21 cellular contexts compared by ENCODE assay signal in the genomic region with DNA sequence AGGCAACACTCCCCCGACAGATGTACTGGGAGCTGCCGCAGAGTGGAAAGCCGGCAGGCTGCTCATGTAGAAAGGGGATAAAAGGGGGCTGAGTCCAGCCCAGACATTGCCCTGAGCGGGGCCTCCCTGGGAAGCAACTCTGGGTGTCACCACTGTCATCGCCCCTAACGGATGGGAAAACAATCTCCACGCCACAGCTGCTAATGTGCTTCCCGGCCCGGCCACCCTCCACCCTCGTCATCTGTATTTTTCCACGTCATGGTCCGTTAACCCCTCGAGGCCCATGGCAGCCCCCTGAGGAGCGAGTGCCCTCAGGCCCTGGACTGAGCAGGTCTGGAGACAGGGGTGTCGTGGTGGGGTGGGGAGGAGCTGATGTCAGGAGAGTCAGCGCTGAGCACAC.
DNase-seq lines count a peak whose midpoint lies in the region; ATAC-seq, FAIRE-seq and TF ChIP-seq lines count a peak whose summit lies in the region.
"Had no signal": no experiment of that assay in that cellular context is flagged by ENCODE, and none has a peak within 500 bp of the region (broad histone marks: within the 10 kb centered on the region; RNA-seq: fewer than 3 reads in every experiment).

No MANE protein-coding gene starts in this region.

- H3K4me3 ChIP-seq in lower lobe of right lung, result no peak overlapping the region
- H3K4me3 ChIP-seq in sigmoid colon, result no peak overlapping the region
- H3K4me3 ChIP-seq: psoas muscle, skin epidermis had no signal

- H3K9me3 ChIP-seq in lower lobe of right lung (no peaks in the 10 kb centered on the region), sigmoid colon (no peaks in the 10 kb centered on the region)
- H3K9me3 ChIP-seq: psoas muscle had no signal

- H3K27ac ChIP-seq in lower lobe of right lung (no peak overlapping the region), sigmoid colon (no peak overlapping the region)
- H3K27ac ChIP-seq: psoas muscle, skin epidermis had no signal

- TF ChIP-seq EP300 in sigmoid colon (IDR thresholded peaks at IDR 0.05), result no peak

- TF ChIP-seq CTCF in natural killer cell (IDR thresholded peaks at IDR 0.05) (no peak), lower lobe of right lung (IDR thresholded peaks at IDR 0.05) (no peak), sigmoid colon (IDR thresholded peaks at IDR 0.05) (no peak)

- intact Hi-C loops in natural killer cell (cut with micrococcal nuclease), result no loop called here
- intact Hi-C loops in lower lobe of right lung (cut with DNase I), result no loop called here
- intact Hi-C loops in sigmoid colon (cut with DNase I), result no loop called here
- intact Hi-C loops in activated CD4-positive, alpha-beta T cell treated with anti-CD3 and anti-CD28 coated beads for 36 hours (cut with DNase I, micrococcal nuclease), result no loop called here

- no peak for TF ChIP-seq POLR2A in sigmoid colon (IDR thresholded peaks at IDR 0.05)

- no peaks in the 10 kb centered on the region for H3K9me3 Mint-ChIP-seq in natural killer cell
- H3K9me3 Mint-ChIP-seq in natural killer cell treated with Interleukin-12 subunit alpha and Interleukin-12 subunit beta and Interleukin-15 and Interleukin-18, amount 100 ng/mL, for 72 hours, result no peaks in the 10 kb centered on the region
- no peaks in the 10 kb centered on the region for H3K9me3 Mint-ChIP-seq in activated CD4-positive, alpha-beta T cell treated with anti-CD3 and anti-CD28 coated beads for 36 hours (ENCODE audit: low read depth)
- H3K9me3 Mint-ChIP-seq: activated T-cell treated with anti-CD3 and anti-CD28 coated beads, Interleukin-2, amount 50 U/mL, for 4 hours; CD8-positive, alpha-beta T cell had no signal

- H3K4me1 ChIP-seq in lower lobe of right lung (no peaks in the 10 kb centered on the region), sigmoid colon (no peaks in the 10 kb centered on the region)
- H3K4me1 ChIP-seq: psoas muscle had no signal

- 58 to 66% methylated on average over 16 of the region's 16 CpGs for WGBS in sigmoid colon, 2 donors

- no peak for FAIRE-seq in urothelium cell line (lab: Jason Lieb, UNC)
- FAIRE-seq: GM12891 had no signal

- no peaks in the 10 kb centered on the region for H3K4me1 Mint-ChIP-seq in natural killer cell
- no peaks in the 10 kb centered on the region for H3K4me1 Mint-ChIP-seq in natural killer cell treated with Interleukin-12 subunit alpha and Interleukin-12 subunit beta and Interleukin-15 and Interleukin-18, amount 100 ng/mL, for 72 hours (ENCODE audit: low read depth in 2 of 2)
- H3K4me1 Mint-ChIP-seq in activated CD4-positive, alpha-beta T cell treated with anti-CD3 and anti-CD28 coated beads for 36 hours, result no peaks in the 10 kb centered on the region
- H3K4me1 Mint-ChIP-seq: B cell had no signal

- no peak overlapping the region for H3K4me3 Mint-ChIP-seq in natural killer cell
- H3K4me3 Mint-ChIP-seq in natural killer cell treated with Interleukin-12 subunit alpha and Interleukin-12 subunit beta and Interleukin-15 and Interleukin-18, amount 100 ng/mL, for 72 hours, result no peak overlapping the region
- no peak overlapping the region for H3K4me3 Mint-ChIP-seq in activated CD4-positive, alpha-beta T cell treated with anti-CD3 and anti-CD28 coated beads for 36 hours
- H3K4me3 Mint-ChIP-seq: activated T-cell treated with anti-CD3 and anti-CD28 coated beads, Interleukin-2, amount 50 U/mL, for 4 hours; B cell; CD8-positive, alpha-beta T cell had no signal

- CTCF ChIA-PET in activated CD4-positive, alpha-beta T cell treated with anti-CD3 and anti-CD28 coated beads for 36 hours (lab: Charles Lee), result no interaction called here
- CTCF ChIA-PET in HEK293T (lab: Yijun Ruan, JAX), result no interaction called here

- DNase-seq in natural killer cell (peak; percentile 11), lower lobe of right lung (peak; percentile 31), sigmoid colon (peak; percentile 46), urothelium cell line (ENCODE audit: low spot score) (no peak), NCI-H2029 treated with DMSO at 0.1 percent for 48 hours (lab: John Stamatoyannopoulos, UW) (no peak), HEK293T (ENCODE audit: extremely low spot score) (no peak)
- no peak for DNase-seq in natural killer cell treated with Interleukin-12 subunit alpha and Interleukin-12 subunit beta and Interleukin-15 and Interleukin-18, amount 100 ng/mL, for 72 hours (ENCODE audit: low spot score)
- DNase-seq in activated CD4-positive, alpha-beta T cell treated with anti-CD3 and anti-CD28 coated beads for 36 hours, result no peak
- DNase-seq: activated CD4-positive, alpha-beta T cell treated with anti-CD3 and anti-CD28 coated beads for 48 hours; activated naive CD4-positive, alpha-beta T cell; activated T-cell treated with anti-CD3 and anti-CD28 coated beads, Interleukin-2, amount 50 U/mL, for 4 hours; CD8-positive, alpha-beta T cell; NCI-H1417 treated with DMSO at 0.1 percent for 48 hours; NCI-H2107; NCI-H446 treated with DMSO at 0.1 percent for 48 hours; stimulated activated CD4-positive, alpha-beta T cell treated with anti-CD3 and anti-CD28 coated beads, Interleukin-1b, Interleukin-23, amount 100 ng/mL, for 48 hours; substantia nigra had no signal

- POLR2A ChIA-PET in activated CD4-positive, alpha-beta T cell treated with anti-CD3 and anti-CD28 coated beads for 36 hours (lab: Charles Lee), result no interaction called here
- POLR2A ChIA-PET in HEK293T (lab: Yijun Ruan, JAX), result no interaction called here

- no peak overlapping the region for H3K27ac Mint-ChIP-seq in natural killer cell
- H3K27ac Mint-ChIP-seq in natural killer cell treated with Interleukin-12 subunit alpha and Interleukin-12 subunit beta and Interleukin-15 and Interleukin-18, amount 100 ng/mL, for 72 hours, result no peak overlapping the region
- H3K27ac Mint-ChIP-seq in activated CD4-positive, alpha-beta T cell treated with anti-CD3 and anti-CD28 coated beads for 36 hours, result no peak overlapping the region
- H3K27ac Mint-ChIP-seq: B cell; CD8-positive, alpha-beta T cell had no signal

- no peaks in the 10 kb centered on the region for H3K36me3 ChIP-seq in lower lobe of right lung
- no peaks in the 10 kb centered on the region for H3K36me3 ChIP-seq in sigmoid colon

- ATAC-seq in natural killer cell (no peak), lower lobe of right lung (peak in 1 of 2 donors; percentile 7)
- ATAC-seq in natural killer cell treated with Interleukin-12 subunit alpha and Interleukin-12 subunit beta and Interleukin-15 and Interleukin-18, amount 100 ng/mL, for 72 hours, result no peak
- no peak for ATAC-seq in activated CD4-positive, alpha-beta T cell treated with anti-CD3 and anti-CD28 coated beads for 36 hours
- ATAC-seq: activated T-cell treated with anti-CD3 and anti-CD28 coated beads, Interleukin-2, amount 50 U/mL, for 4 hours; CD8-positive, alpha-beta T cell; psoas muscle had no signal

- no peaks in the 10 kb centered on the region for H3K27me3 ChIP-seq in lower lobe of right lung (ENCODE audit: low read depth)
- H3K27me3 ChIP-seq in sigmoid colon, result no peaks in the 10 kb centered on the region

- peaks cover 0 to 15% of the 10 kb centered on the region in 2 donors for H3K27me3 Mint-ChIP-seq in natural killer cell (ENCODE audit: low read depth in 2 of 2)
- peaks cover 0 to 8% of the 10 kb centered on the region in 2 donors for H3K27me3 Mint-ChIP-seq in natural killer cell treated with Interleukin-12 subunit alpha and Interleukin-12 subunit beta and Interleukin-15 and Interleukin-18, amount 100 ng/mL, for 72 hours
- H3K27me3 Mint-ChIP-seq in activated CD4-positive, alpha-beta T cell treated with anti-CD3 and anti-CD28 coated beads for 36 hours, result peaks cover 2% of the 10 kb centered on the region
- H3K27me3 Mint-ChIP-seq: B cell had no signal

- H3K36me3 Mint-ChIP-seq in natural killer cell, result no peaks in the 10 kb centered on the region
- H3K36me3 Mint-ChIP-seq in natural killer cell treated with Interleukin-12 subunit alpha and Interleukin-12 subunit beta and Interleukin-15 and Interleukin-18, amount 100 ng/mL, for 72 hours, result no peaks in the 10 kb centered on the region
- no peaks in the 10 kb centered on the region for H3K36me3 Mint-ChIP-seq in activated CD4-positive, alpha-beta T cell treated with anti-CD3 and anti-CD28 coated beads for 36 hours (ENCODE audit: low read depth)
- H3K36me3 Mint-ChIP-seq: CD8-positive, alpha-beta T cell had no signal

TF ChIP-seq in HEK293T, 16 proteins besides CTCF, POLR2A, EP300 and RAD21:
- TF ChIP-seq BHLHE40 (IDR thresholded peaks at IDR 0.05; ENCODE audit: borderline replicate concordance), result no peak
- no peak for TF ChIP-seq FOXA1 (IDR thresholded peaks at IDR 0.05)
- TF ChIP-seq SP1 (IDR thresholded peaks at IDR 0.05), result no peak
- TF ChIP-seq ARNT (IDR thresholded peaks at IDR 0.05), result no peak
- no peak for TF ChIP-seq LEF1 (IDR thresholded peaks at IDR 0.05; ENCODE audit: borderline replicate concordance)
- TF ChIP-seq L3MBTL2 (conservative IDR thresholded peaks at IDR 0.05), result no peak
- no peak for TF ChIP-seq TARDBP (IDR thresholded peaks at IDR 0.05)
- TF ChIP-seq, protein P1, sequence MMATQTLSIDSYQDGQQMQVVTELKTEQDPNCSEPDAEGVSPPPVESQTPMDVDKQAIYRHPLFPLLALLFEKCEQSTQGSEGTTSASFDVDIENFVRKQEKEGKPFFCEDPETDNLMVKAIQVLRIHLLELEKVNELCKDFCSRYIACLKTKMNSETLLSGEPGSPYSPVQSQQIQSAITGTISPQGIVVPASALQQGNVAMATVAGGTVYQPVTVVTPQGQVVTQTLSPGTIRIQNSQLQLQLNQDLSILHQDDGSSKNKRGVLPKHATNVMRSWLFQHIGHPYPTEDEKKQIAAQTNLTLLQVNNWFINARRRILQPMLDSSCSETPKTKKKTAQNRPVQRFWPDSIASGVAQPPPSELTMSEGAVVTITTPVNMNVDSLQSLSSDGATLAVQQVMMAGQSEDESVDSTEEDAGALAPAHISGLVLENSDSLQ (IDR thresholded peaks at IDR 0.05), result no peak
- no peak for TF ChIP-seq FOXM1 (IDR thresholded peaks at IDR 0.05; ENCODE audit: borderline replicate concordance)
- no peak for TF ChIP-seq SUZ12 (IDR thresholded peaks at IDR 0.05)
- TF ChIP-seq ELF4 (IDR thresholded peaks at IDR 0.05), result no peak
- TF ChIP-seq ZNF384 (IDR thresholded peaks at IDR 0.05), result no peak
- no peak for TF ChIP-seq FOXK2 (IDR thresholded peaks at IDR 0.05)
- no peak for TF ChIP-seq NFRKB (IDR thresholded peaks at IDR 0.05)
- TF ChIP-seq HDGF (IDR thresholded peaks at IDR 0.05; ENCODE audit: borderline replicate concordance), result no peak
- no peak for TF ChIP-seq CTBP1 (IDR thresholded peaks at IDR 0.05; ENCODE audit: borderline replicate concordance)

Comparison
In these comparisons a context has a peak if more than half of its experiments do, and no peak if none do; other contexts are left out.
1. DNase-seq: peak in natural killer cell (single experiment), lower lobe of right lung (single experiment) and sigmoid colon (single experiment); none in natural killer cell treated with Interleukin-12 subunit alpha and Interleukin-12 subunit beta and Interleukin-15 and Interleukin-18, amount 100 ng/mL, for 72 hours (single experiment), urothelium cell line (single experiment), NCI-H2029 treated with DMSO at 0.1 percent for 48 hours (single experiment), activated CD4-positive, alpha-beta T cell treated with anti-CD3 and anti-CD28 coated beads for 36 hours (single experiment) and HEK293T (single experiment).